13 cellular contexts compared by ENCODE assay signal in genomic region chr7:102321351-102322201, GRCh38. TPM values are rescaled to one million over a fixed set of nuclear protein-coding genes. Genes with fewer than 3 reads are reported as not detected.
DNase-seq lines count a peak whose midpoint lies in the region; ATAC-seq lines count a peak whose summit lies in the region.
"Had no signal": no experiment of that assay in that cellular context is flagged by ENCODE, and none has a peak within 500 bp of the region (broad histone marks: within the 10 kb centered on the region; RNA-seq: fewer than 3 reads in every experiment).

No MANE protein-coding gene starts in this region.

- ATAC-seq in T-helper 17 cell (peak; percentile 58), left ventricle myocardium superior (peak; percentile 55), GM21381 (IDR thresholded peaks at IDR 0.05; ENCODE audit: unreplicated experiment) (no peak)
- ATAC-seq in stimulated activated memory B cell treated with anti-CD40 and anti-IgM and Interleukin-4, amounts not matched to agents 10 μg/mL and 1 μg/mL and 100 μg/mL, for 72 hours, result peak; percentile 58
- ATAC-seq: sciatic nerve had no signal

- no peak overlapping the region for H3K4me3 Mint-ChIP-seq in T-helper 17 cell
- H3K4me3 Mint-ChIP-seq in stimulated activated memory B cell treated with anti-CD40 and anti-IgM and Interleukin-4, amounts not matched to agents 10 μg/mL and 1 μg/mL and 100 μg/mL, for 72 hours, result no peak overlapping the region

- DNase-seq in activated CD8-positive, alpha-beta memory T cell treated with anti-CD3 and anti-CD28 coated beads, Interleukin-2, amount 50 U/mL, for 48 hours, result peak; percentile 47
- DNase-seq in activated CD8-positive, alpha-beta memory T cell treated with anti-CD3 and anti-CD28 coated beads, Interleukin-2, amount 50 U/mL, for 4 hours, result no peak
- DNase-seq in T-helper 17 cell, result no peak
- DNase-seq in left ventricle myocardium superior, result peak; percentile 47
- DNase-seq in foreskin melanocyte, result no peak
- DNase-seq in epidermal melanocyte (ENCODE audit: insufficient read length, low spot score), result no peak
- DNase-seq: activated naive CD4-positive, alpha-beta T cell; NCI-H774 had no signal

- no peaks in the 10 kb centered on the region for H3K9me3 ChIP-seq in T-helper 17 cell (ENCODE audit: control insufficient read depth, low read length, poor library complexity, severe bottlenecking)

- H3K9me3 Mint-ChIP-seq in stimulated activated memory B cell treated with anti-CD40 and anti-IgM and Interleukin-4, amounts not matched to agents 10 μg/mL and 1 μg/mL and 100 μg/mL, for 72 hours, result no peaks in the 10 kb centered on the region

- H3K27me3 Mint-ChIP-seq in T-helper 17 cell, result peaks cover 16% of the 10 kb centered on the region
- H3K27me3 Mint-ChIP-seq in stimulated activated memory B cell treated with anti-CD40 and anti-IgM and Interleukin-4, amounts not matched to agents 10 μg/mL and 1 μg/mL and 100 μg/mL, for 72 hours, result no peaks in the 10 kb centered on the region

- no peak overlapping the region for H3K27ac Mint-ChIP-seq in T-helper 17 cell
- H3K27ac Mint-ChIP-seq in stimulated activated memory B cell treated with anti-CD40 and anti-IgM and Interleukin-4, amounts not matched to agents 10 μg/mL and 1 μg/mL and 100 μg/mL, for 72 hours, result peak overlapping the region; percentile 53

- H3K36me3 Mint-ChIP-seq in T-helper 17 cell (ENCODE audit: low read depth), result no peaks in the 10 kb centered on the region
- H3K36me3 Mint-ChIP-seq in stimulated activated memory B cell treated with anti-CD40 and anti-IgM and Interleukin-4, amounts not matched to agents 10 μg/mL and 1 μg/mL and 100 μg/mL, for 72 hours, result peaks cover 53% of the 10 kb centered on the region

- intact Hi-C loops in left ventricle myocardium superior (cut with micrococcal nuclease), result no loop called here

- peaks cover 3% of the 10 kb centered on the region for H3K4me1 Mint-ChIP-seq in T-helper 17 cell
- H3K4me1 Mint-ChIP-seq in stimulated activated memory B cell treated with anti-CD40 and anti-IgM and Interleukin-4, amounts not matched to agents 10 μg/mL and 1 μg/mL and 100 μg/mL, for 72 hours, result peaks cover 44% of the 10 kb centered on the region

RNA-seq across cellular contexts. Expression of gene SPDYE6, which starts 34.7 kb away (rescaled TPM):
- total RNA-seq in T-helper 17 cell, result not detected
- not detected for total RNA-seq in left ventricle myocardium superior
- total RNA-seq: LHCN-M2, liver, sciatic nerve had no signal

RNA-seq across cellular contexts. Expression of gene SH2B2, which starts 34.9 kb away (rescaled TPM):
- total RNA-seq in T-helper 17 cell, result 1 to 10 TPM; 2.0 to 2.1 TPM
- total RNA-seq in left ventricle myocardium superior, result 0.99 TPM

Comparison
In these comparisons a context has a peak if more than half of its experiments do, and no peak if none do; other contexts are left out.
1. DNase-seq: peak in activated CD8-positive, alpha-beta memory T cell treated with anti-CD3 and anti-CD28 coated beads, Interleukin-2, amount 50 U/mL, for 48 hours (single experiment) and left ventricle myocardium superior (single experiment); none in activated CD8-positive, alpha-beta memory T cell treated with anti-CD3 and anti-CD28 coated beads, Interleukin-2, amount 50 U/mL, for 4 hours (single experiment), T-helper 17 cell (0 of 3), foreskin melanocyte (single experiment) and epidermal melanocyte (single experiment).